8 cellular contexts compared by ENCODE assay signal in genomic region chr14:50943943-50944646, GRCh38. TPM values are rescaled to one million over a fixed set of nuclear protein-coding genes. Genes with fewer than 3 reads are reported as not detected.
DNase-seq lines count a peak whose midpoint lies in the region; ATAC-seq and TF ChIP-seq lines count a peak whose summit lies in the region.

TSS of gene PYGL (minus strand) at chr14:50944483. CDS start at chr14:50944403, 80 bp downstream.

- in situ Hi-C loops in KBM-7 (cut with MboI; ENCODE audit: low pct_unique_long_range_greater_than_20kb, low sequenced_read_pairs): no loop called here

- intact Hi-C loops in left lung (cut with DNase I): no loop called here

- H3K9me3 Mint-ChIP-seq in CD4-positive, CD25-positive, alpha-beta regulatory T cell: peaks cover 0 to 9% (median 0%) of the 10 kb centered on the region in 7 donors
- H3K9me3 Mint-ChIP-seq in T-helper 1 cell treated with Interleukin-12 subunit alpha and Interleukin-12 subunit beta and Interleukin-4 antibody, amounts not matched to agents 30 μg/mL and 1 μg/mL, for 36 hours: no peaks in the 10 kb centered on the region

- peak within 1 kb of the TSS in 2 of 3 donors; percentile 43 to 78 for H3K27ac Mint-ChIP-seq in CD4-positive, CD25-positive, alpha-beta regulatory T cell
- H3K27ac Mint-ChIP-seq in T-helper 1 cell treated with Interleukin-12 subunit alpha and Interleukin-12 subunit beta and Interleukin-4 antibody, amounts not matched to agents 30 μg/mL and 1 μg/mL, for 36 hours: no peak within 1 kb of the TSS

- H3K27me3 ChIP-seq in CD4-positive, CD25-positive, alpha-beta regulatory T cell (ENCODE audit: control insufficient read depth, insufficient read depth, low read length): peaks cover 14% of the 10 kb centered on the region
- peaks cover 0 to 11% of the 10 kb centered on the region in 2 donors for H3K27me3 ChIP-seq in left lung

- H3K4me3 ChIP-seq in CD4-positive, CD25-positive, alpha-beta regulatory T cell (ENCODE audit: low read depth, low read length): no peak within 1 kb of the TSS
- peak within 1 kb of the TSS; percentile 78 to 80 for H3K4me3 ChIP-seq in left lung

- H3K36me3 Mint-ChIP-seq in CD4-positive, CD25-positive, alpha-beta regulatory T cell: no peaks in the 10 kb centered on the region
- H3K36me3 Mint-ChIP-seq in T-helper 1 cell treated with Interleukin-12 subunit alpha and Interleukin-12 subunit beta and Interleukin-4 antibody, amounts not matched to agents 30 μg/mL and 1 μg/mL, for 36 hours (ENCODE audit: low read depth): no peaks in the 10 kb centered on the region

- peak in 1 of 2 donors; percentile 37 for ATAC-seq in CD4-positive, CD25-positive, alpha-beta regulatory T cell (ENCODE audit: low read depth in 2 of 2)
- peak; percentile 69 for ATAC-seq in GM19372 (IDR thresholded peaks at IDR 0.05; ENCODE audit: low read depth, unreplicated experiment)
- peak; percentile 96 for ATAC-seq in left lung

- peaks cover 19% of the 10 kb centered on the region for H3K4me1 ChIP-seq in CD4-positive, CD25-positive, alpha-beta regulatory T cell (ENCODE audit: control insufficient read depth, insufficient read depth, low read length, poor library complexity, severe bottlenecking)
- peaks cover 0 to 24% of the 10 kb centered on the region in 2 donors for H3K4me1 ChIP-seq in left lung

- H3K36me3 ChIP-seq in CD4-positive, CD25-positive, alpha-beta regulatory T cell (ENCODE audit: control insufficient read depth, insufficient read depth, low read length): no peaks in the 10 kb centered on the region
- peaks cover 0 to 9% of the 10 kb centered on the region in 2 donors for H3K36me3 ChIP-seq in left lung

- peak within 1 kb of the TSS; percentile 75 to 88 (median 84) for H3K4me3 Mint-ChIP-seq in CD4-positive, CD25-positive, alpha-beta regulatory T cell
- H3K4me3 Mint-ChIP-seq in T-helper 1 cell treated with Interleukin-12 subunit alpha and Interleukin-12 subunit beta and Interleukin-4 antibody, amounts not matched to agents 30 μg/mL and 1 μg/mL, for 36 hours: peak within 1 kb of the TSS; percentile 83

- no peaks in the 10 kb centered on the region for H3K9me3 ChIP-seq in CD4-positive, CD25-positive, alpha-beta regulatory T cell (ENCODE audit: control insufficient read depth in 2 of 2, low read length in 2 of 2)
- H3K9me3 ChIP-seq in left lung: no peaks in the 10 kb centered on the region

- peaks cover 47% of the 10 kb centered on the region for H3K27me3 Mint-ChIP-seq in CD4-positive, CD25-positive, alpha-beta regulatory T cell
- peaks cover 39% of the 10 kb centered on the region for H3K27me3 Mint-ChIP-seq in T-helper 1 cell treated with Interleukin-12 subunit alpha and Interleukin-12 subunit beta and Interleukin-4 antibody, amounts not matched to agents 30 μg/mL and 1 μg/mL, for 36 hours (ENCODE audit: low read depth)

- DNase-seq in CD4-positive, CD25-positive, alpha-beta regulatory T cell: peak in 1 of 3 donors; percentile 9
- DNase-seq in KBM-7 (peak; percentile 84), dermis blood vessel endothelial cell (peak; percentile 70), left lung (peak; percentile 87 to 98), T-helper 9 cell (no peak)
- peak; percentile 14 for DNase-seq in stimulated activated CD4-positive, alpha-beta T cell treated with anti-CD3 and anti-CD28 coated beads, Interleukin-4, amount 100 ng/mL, for 24 hours

- TF ChIP-seq CTCF in left lung (IDR thresholded peaks at IDR 0.05): no peak

- H3K27ac ChIP-seq in CD4-positive, CD25-positive, alpha-beta regulatory T cell (ENCODE audit: insufficient read depth, low read length, poor library complexity, severe bottlenecking): no peak within 1 kb of the TSS
- peak within 1 kb of the TSS; percentile 85 to 92 for H3K27ac ChIP-seq in left lung

- H3K4me1 Mint-ChIP-seq in CD4-positive, CD25-positive, alpha-beta regulatory T cell: peaks cover 0 to 15% (median 6%) of the 10 kb centered on the region in 4 donors
- peaks cover 7% of the 10 kb centered on the region for H3K4me1 Mint-ChIP-seq in T-helper 1 cell treated with Interleukin-12 subunit alpha and Interleukin-12 subunit beta and Interleukin-4 antibody, amounts not matched to agents 30 μg/mL and 1 μg/mL, for 36 hours (ENCODE audit: low read depth)

RNA-seq across cellular contexts. Expression of gene PYGL, which starts in this region (rescaled TPM):
- total RNA-seq in CD4-positive, CD25-positive, alpha-beta regulatory T cell: 1.3 TPM
- polyA plus RNA-seq in CD4-positive, CD25-positive, alpha-beta regulatory T cell: under 1 TPM in 1 of 4 donors, not detected in 3; 0.15 TPM
- total RNA-seq in dermis blood vessel endothelial cell (64.5 and 99.6 TPM in 2 replicates), left lung (10 to 100 TPM; 48.8 to 85.4 TPM)

Comparison
In these comparisons a context has a peak if more than half of its experiments do, and no peak if none do; other contexts are left out.
1. RNA of gene PYGL (total RNA-seq): 48.8 to 85.4 TPM in left lung and 64.5 to 99.6 TPM in dermis blood vessel endothelial cell; 1.3 TPM in CD4-positive, CD25-positive, alpha-beta regulatory T cell (single experiment); every median in the first group is over 10 times any median in the second.